Comparison of ENCODE assay signal across 17 cellular contexts in genomic region chr10:97703398-97704067, GRCh38. TPM values are rescaled to one million over a fixed set of nuclear protein-coding genes. Genes with fewer than 3 reads are reported as not detected.
DNase-seq lines count a peak whose midpoint lies in the region; ATAC-seq and TF ChIP-seq lines count a peak whose summit lies in the region.
"Had no signal": no experiment of that assay in that cellular context is flagged by ENCODE, and none has a peak within 500 bp of the region (broad histone marks: within the 10 kb centered on the region; RNA-seq: fewer than 3 reads in every experiment).

No MANE protein-coding gene starts in this region.

- peak overlapping the region; percentile 67 for H3K4me2 ChIP-seq in BLaER1
- H3K4me2 ChIP-seq in BLaER1 treated with 17β-estradiol and CSF1 and Interleukin-3, amounts not matched to agents 10 nM and 100 nM: peak overlapping the region; percentile 8 to 79 (median 63); a peak in 20 of 22 replicates

- in situ Hi-C loops in transverse colon (cut with MboI; ENCODE audit: low pct_ligation_motif_present in 1 of 4, low pct_unique_long_range_greater_than_20kb in 1 of 4, low sequenced_read_pairs in 3 of 4): no loop called here

- TF ChIP-seq EP300 in transverse colon (IDR thresholded peaks at IDR 0.05; ENCODE audit: low read depth): no peak

- peak overlapping the region; percentile 51; the same call in 1 of the 2 replicates for H3K9ac ChIP-seq in BLaER1
- 0 out of 22 replicates have a peak overlapping the region, but pooled peaks of 1 of the 11 experiments have one; percentile 13 for H3K9ac ChIP-seq in BLaER1 treated with 17β-estradiol and CSF1 and Interleukin-3, amounts not matched to agents 10 nM and 100 nM
- H3K9ac ChIP-seq: GM23248 had no signal

- no peak for TF ChIP-seq CTCF in chondrocyte (IDR thresholded peaks at IDR 0.05)
- TF ChIP-seq CTCF in transverse colon (IDR thresholded peaks at IDR 0.05): no peak

- H3K4me3 ChIP-seq in BLaER1 (no peak overlapping the region), transverse colon (no peak overlapping the region)
- H3K4me3 ChIP-seq in BLaER1 treated with 17β-estradiol and CSF1 and Interleukin-3, amounts not matched to agents 10 nM and 100 nM: no peak overlapping the region
- H3K4me3 ChIP-seq: GM12878, GM23248 had no signal

- H3K27me3 ChIP-seq in BLaER1: no peaks in the 10 kb centered on the region
- no peaks in the 10 kb centered on the region for H3K27me3 ChIP-seq in BLaER1 treated with 17β-estradiol and CSF1 and Interleukin-3, amounts not matched to agents 10 nM and 100 nM
- H3K27me3 ChIP-seq in transverse colon: no peaks in the 10 kb centered on the region

- no peak overlapping the region for H3K4me3 Mint-ChIP-seq in chondrocyte (ENCODE audit: unreplicated experiment)
- H3K4me3 Mint-ChIP-seq in stimulated activated effector memory CD8-positive, alpha-beta T cell treated with anti-CD3 and anti-CD28 coated beads, Interleukin-12 subunit alpha, Interleukin-12 subunit beta, amount 100 ng/mL, for 72 hours: no peak overlapping the region
- no peak overlapping the region for H3K4me3 Mint-ChIP-seq in naive thymus-derived CD8-positive, alpha-beta T cell
- H3K4me3 Mint-ChIP-seq: CD14-positive monocyte; CD4-positive, alpha-beta T cell; CD8-positive, alpha-beta memory T cell had no signal

- H3K4me1 ChIP-seq in BLaER1: peaks cover 40% of the 10 kb centered on the region
- H3K4me1 ChIP-seq in BLaER1 treated with 17β-estradiol and CSF1 and Interleukin-3, amounts not matched to agents 10 nM and 100 nM: peaks cover 13 to 47% (median 31%) of the 10 kb centered on the region in 10 experiments
- peaks cover 0 to 9% (median 4%) of the 10 kb centered on the region in 4 donors for H3K4me1 ChIP-seq in transverse colon

- no peak overlapping the region for H3K27ac Mint-ChIP-seq in chondrocyte (ENCODE audit: unreplicated experiment)
- H3K27ac Mint-ChIP-seq in stimulated activated effector memory CD8-positive, alpha-beta T cell treated with anti-CD3 and anti-CD28 coated beads, Interleukin-12 subunit alpha, Interleukin-12 subunit beta, amount 100 ng/mL, for 72 hours: peak overlapping the region; percentile 55
- no peak overlapping the region for H3K27ac Mint-ChIP-seq in naive thymus-derived CD8-positive, alpha-beta T cell
- H3K27ac Mint-ChIP-seq: CD4-positive, alpha-beta T cell; CD8-positive, alpha-beta memory T cell had no signal

- H3K9me3 ChIP-seq in BLaER1 (no peaks in the 10 kb centered on the region), transverse colon (no peaks in the 10 kb centered on the region)
- no peaks in the 10 kb centered on the region; a peak in 1 of 22 replicates for H3K9me3 ChIP-seq in BLaER1 treated with 17β-estradiol and CSF1 and Interleukin-3, amounts not matched to agents 10 nM and 100 nM (replicated peaks in 1 of 11)

- no peaks in the 10 kb centered on the region for H3K9me3 Mint-ChIP-seq in chondrocyte (ENCODE audit: low read depth)
- no peaks in the 10 kb centered on the region for H3K9me3 Mint-ChIP-seq in stimulated activated effector memory CD8-positive, alpha-beta T cell treated with anti-CD3 and anti-CD28 coated beads, Interleukin-12 subunit alpha, Interleukin-12 subunit beta, amount 100 ng/mL, for 72 hours
- H3K9me3 Mint-ChIP-seq in naive thymus-derived CD8-positive, alpha-beta T cell: no peaks in the 10 kb centered on the region
- H3K9me3 Mint-ChIP-seq: CD14-positive monocyte; CD4-positive, alpha-beta T cell had no signal

- WGBS in transverse colon (ENCODE audit: low coverage in 1 of 2), 2 donors: 72 to 84% methylated on average over 7 of the region's 7 CpGs

- POLR2A ChIA-PET in naive thymus-derived CD8-positive, alpha-beta T cell (lab: Charles Lee): interaction anchor here (1.0 to 2.1 kb wide), 3 partner anchors 10 to 33 kb away, joined by 3 to 6 read pairs (median 3); partner anchors contain the start of genes AVPI1 and MARVELD1

- H3K36me3 Mint-ChIP-seq in chondrocyte (ENCODE audit: low read depth): no peaks in the 10 kb centered on the region
- H3K36me3 Mint-ChIP-seq in stimulated activated effector memory CD8-positive, alpha-beta T cell treated with anti-CD3 and anti-CD28 coated beads, Interleukin-12 subunit alpha, Interleukin-12 subunit beta, amount 100 ng/mL, for 72 hours: no peaks in the 10 kb centered on the region
- no peaks in the 10 kb centered on the region for H3K36me3 Mint-ChIP-seq in naive thymus-derived CD8-positive, alpha-beta T cell
- H3K36me3 Mint-ChIP-seq: CD14-positive monocyte; CD8-positive, alpha-beta memory T cell had no signal

- ATAC-seq in stimulated activated effector memory CD8-positive, alpha-beta T cell treated with anti-CD3 and anti-CD28 coated beads, Interleukin-12 subunit alpha, Interleukin-12 subunit beta, amount 100 ng/mL, for 72 hours: no peak
- no peak for ATAC-seq in naive thymus-derived CD8-positive, alpha-beta T cell
- ATAC-seq: GM12878 had no signal

- H3K36me3 ChIP-seq in BLaER1 (no peaks in the 10 kb centered on the region), transverse colon (no peaks in the 10 kb centered on the region)
- no peaks in the 10 kb centered on the region for H3K36me3 ChIP-seq in BLaER1 treated with 17β-estradiol and CSF1 and Interleukin-3, amounts not matched to agents 10 nM and 100 nM

- intact Hi-C loops in transverse colon (cut with DNase I; ENCODE audit: low total_unique reads): loop anchor here (1.0 kb wide), 1 partner anchor 27 kb away; no protein-coding TSS in a partner anchor

- H3K4me1 Mint-ChIP-seq in chondrocyte (ENCODE audit: low read depth): peaks cover 7% of the 10 kb centered on the region
- no peaks in the 10 kb centered on the region for H3K4me1 Mint-ChIP-seq in stimulated activated effector memory CD8-positive, alpha-beta T cell treated with anti-CD3 and anti-CD28 coated beads, Interleukin-12 subunit alpha, Interleukin-12 subunit beta, amount 100 ng/mL, for 72 hours
- H3K4me1 Mint-ChIP-seq in naive thymus-derived CD8-positive, alpha-beta T cell: no peaks in the 10 kb centered on the region
- H3K4me1 Mint-ChIP-seq: CD8-positive, alpha-beta memory T cell had no signal

- no peak for TF ChIP-seq POLR2A in transverse colon (IDR thresholded peaks at IDR 0.05)

- no peaks in the 10 kb centered on the region for H4K20me1 ChIP-seq in BLaER1
- no peaks in the 10 kb centered on the region for H4K20me1 ChIP-seq in BLaER1 treated with 17β-estradiol and CSF1 and Interleukin-3, amounts not matched to agents 10 nM and 100 nM

- H3K27me3 Mint-ChIP-seq in chondrocyte (ENCODE audit: low read depth): no peaks in the 10 kb centered on the region
- H3K27me3 Mint-ChIP-seq in naive thymus-derived CD8-positive, alpha-beta T cell: peaks cover 4 to 30% (median 13%) of the 10 kb centered on the region in 5 donors

- peak; percentile 17 for DNase-seq in chondrocyte (ENCODE audit: low spot score)
- no peak for DNase-seq in stimulated activated effector memory CD8-positive, alpha-beta T cell treated with anti-CD3 and anti-CD28 coated beads, Interleukin-12 subunit alpha, Interleukin-12 subunit beta, amount 100 ng/mL, for 72 hours (ENCODE audit: low spot score in 2 of 2)
- DNase-seq in transverse colon: no peak
- DNase-seq in naive thymus-derived CD8-positive, alpha-beta T cell: no peak
- DNase-seq: CD4-positive, alpha-beta T cell; CD8-positive, alpha-beta memory T cell; DMS 273 treated with DMSO at 0.1 percent for 48 hours; DMS79; EL; GDM1; GM23248; H7; HCEC 1CT had no signal

- H3K27ac ChIP-seq in BLaER1 (0 out of 2 replicates have a peak overlapping the region, but pooled peaks have one; percentile 47), transverse colon (no peak overlapping the region)
- H3K27ac ChIP-seq in BLaER1 treated with 17β-estradiol and CSF1 and Interleukin-3, amounts not matched to agents 10 nM and 100 nM: peak overlapping the region in 2 of 11 experiments; percentile 15 to 55; a peak in 2 of 22 replicates
- H3K27ac ChIP-seq: GM23248 had no signal

RNA-seq across cellular contexts. Expression of gene MARVELD1, which starts 10.0 kb away (rescaled TPM):
- total RNA-seq in chondrocyte: 133 to 150 TPM (median 143 TPM) in 3 replicates
- 10 to 100 TPM in 2 of 4 donors, 1 to 10 TPM in 2; 5.6 to 24.6 (median 13.6) TPM for total RNA-seq in transverse colon
- total RNA-seq in naive thymus-derived CD8-positive, alpha-beta T cell: 1 to 10 TPM; 1.1 to 2.0 TPM
- under 1 TPM; 0.06 to 0.30 (median 0.27) TPM for polyA plus RNA-seq in naive thymus-derived CD8-positive, alpha-beta T cell

RNA-seq across cellular contexts. Expression of gene AVPI1, which starts 16.5 kb away (rescaled TPM):
- 5.1 to 7.7 TPM (median 6.5 TPM) in 3 replicates for total RNA-seq in chondrocyte
- 10 to 100 TPM; 24.3 to 79.3 (median 47.9) TPM for total RNA-seq in transverse colon
- total RNA-seq in naive thymus-derived CD8-positive, alpha-beta T cell: 1 to 10 TPM; 2.9 to 3.1 TPM
- polyA plus RNA-seq in naive thymus-derived CD8-positive, alpha-beta T cell: 1 to 10 TPM; 2.2 to 3.8 (median 3.2) TPM

RNA-seq across cellular contexts. Expression of gene ZFYVE27, which starts 33.4 kb away (rescaled TPM):
- total RNA-seq in chondrocyte (16.9 to 18.1 TPM (median 17.1 TPM) in 3 replicates), transverse colon (100 to 1,000 TPM in 1 of 4 donors, 10 to 100 TPM in 3; 46.4 to 102 (median 63.9) TPM)
- 10 to 100 TPM; 60.7 to 64.4 TPM for total RNA-seq in naive thymus-derived CD8-positive, alpha-beta T cell
- 10 to 100 TPM; 29.1 to 37.9 (median 34.1) TPM for polyA plus RNA-seq in naive thymus-derived CD8-positive, alpha-beta T cell
